ENCODE assay signal across 8 cellular contexts in genomic region chr6:111605100-111605748, GRCh38. TPM values are rescaled to one million over a fixed set of nuclear protein-coding genes. Genes with fewer than 3 reads are reported as not detected.
DNase-seq lines count a peak whose midpoint lies in the region; ATAC-seq and TF ChIP-seq lines count a peak whose summit lies in the region.

No MANE protein-coding gene starts in this region.

- in situ Hi-C loops in KBM-7 (cut with MboI; ENCODE audit: low pct_unique_long_range_greater_than_20kb, low sequenced_read_pairs) = no loop called here

- H3K27me3 Mint-ChIP-seq in activated CD8-positive, alpha-beta T cell treated with anti-CD3 and anti-CD28 coated beads, Interleukin-2, amount 10 ng/mL, durations not matched to agents 7 days and 5 days (ENCODE audit: low read depth) = no peaks in the 10 kb centered on the region

- POLR2A ChIA-PET in activated CD8-positive, alpha-beta T cell treated with anti-CD3 and anti-CD28 coated beads, Interleukin-2, amount 10 ng/mL, durations not matched to agents 7 days and 5 days (lab: Charles Lee) = interaction anchor here (0.7 to 2.4 kb wide), 12 partner anchors 9 to 346 kb away, joined by 3 to 34 read pairs (median 4); partner anchors contain the start of gene REV3L

- DNase-seq in GM10266 (ENCODE audit: extremely low spot score) (peak; percentile 33), GOT3 (lab: John Stamatoyannopoulos, UW) (peak; percentile 21), LHCN-M2 (ENCODE audit: low read depth) (peak; percentile 87), esophagus muscularis mucosa (ENCODE audit: extremely low spot score) (peak; percentile 95), testis (peak; percentile 75), KBM-7 (no peak)
- DNase-seq in activated CD8-positive, alpha-beta T cell treated with anti-CD3 and anti-CD28 coated beads, Interleukin-2, amount 10 ng/mL, durations not matched to agents 7 days and 5 days = peak; percentile 49

- H3K36me3 ChIP-seq in esophagus muscularis mucosa = no peaks in the 10 kb centered on the region
- no peaks in the 10 kb centered on the region for H3K36me3 ChIP-seq in mucosa of stomach (ENCODE audit: control insufficient read depth, insufficient read depth, low read length)
- no peaks in the 10 kb centered on the region for H3K36me3 ChIP-seq in testis (ENCODE audit: low read depth, missing control alignments)

- H3K27me3 ChIP-seq in esophagus muscularis mucosa (no peaks in the 10 kb centered on the region), mucosa of stomach (ENCODE audit: control insufficient read depth, insufficient read depth, low read length) (no peaks in the 10 kb centered on the region), testis (no peaks in the 10 kb centered on the region)

- TF ChIP-seq POLR2A in esophagus muscularis mucosa (IDR thresholded peaks at IDR 0.05; ENCODE audit: low read depth) (no peak), testis (IDR thresholded peaks at IDR 0.05) (no peak)

- TF ChIP-seq EP300 in esophagus muscularis mucosa (IDR thresholded peaks at IDR 0.05) = peak; percentile 43

- H3K4me1 ChIP-seq in esophagus muscularis mucosa (peaks cover 46 to 74% (median 62%) of the 10 kb centered on the region in 4 donors), mucosa of stomach (ENCODE audit: control insufficient read depth, insufficient read depth, low read length) (peaks cover 53% of the 10 kb centered on the region), testis (peaks cover 27% of the 10 kb centered on the region)

- H3K4me3 ChIP-seq in esophagus muscularis mucosa (peak overlapping the region; percentile 56 to 77 (median 64)), mucosa of stomach (ENCODE audit: low read length) (peak overlapping the region; percentile 84), testis (peak overlapping the region; percentile 59 to 74)

- H3K9me3 ChIP-seq in esophagus muscularis mucosa = no peaks in the 10 kb centered on the region
- H3K9me3 ChIP-seq in mucosa of stomach (ENCODE audit: control insufficient read depth, low read length) = no peaks in the 10 kb centered on the region
- no peaks in the 10 kb centered on the region for H3K9me3 ChIP-seq in testis

- TF ChIP-seq CTCF in GM10266 (IDR thresholded peaks at IDR 0.05; ENCODE audit: control insufficient read depth, insufficient read depth, low read depth, missing control alignments) (no peak), esophagus muscularis mucosa (IDR thresholded peaks at IDR 0.05) (no peak), testis (IDR thresholded peaks at IDR 0.05) (no peak)

- no peaks in the 10 kb centered on the region for H3K9me3 Mint-ChIP-seq in activated CD8-positive, alpha-beta T cell treated with anti-CD3 and anti-CD28 coated beads, Interleukin-2, amount 10 ng/mL, durations not matched to agents 7 days and 5 days (ENCODE audit: insufficient read depth)

- ATAC-seq in activated CD8-positive, alpha-beta T cell treated with anti-CD3 and anti-CD28 coated beads, Interleukin-2, amount 10 ng/mL, durations not matched to agents 7 days and 5 days = peak; percentile 56

- peak overlapping the region; percentile 97 for H3K9ac ChIP-seq in mucosa of stomach (ENCODE audit: low read length)

- WGBS in esophagus muscularis mucosa = 3% methylated on average over 18 of the region's 18 CpGs
- 0% methylated on average over 17 to 18 of the region's 18 CpGs for WGBS in testis, 2 donors

- CTCF ChIA-PET in activated CD8-positive, alpha-beta T cell treated with anti-CD3 and anti-CD28 coated beads, Interleukin-2, amount 10 ng/mL, durations not matched to agents 7 days and 5 days (lab: Charles Lee) = interaction anchor here (0.7 to 3.1 kb wide), 17 partner anchors 11 to 482 kb away, joined by 3 to 27 read pairs (median 3); partner anchors contain the start of genes FAM229B and TUBE1

- intact Hi-C loops in esophagus muscularis mucosa (cut with DNase I) (loop anchor here (2.0 kb wide), 1 partner anchor 122 kb away; the partner anchor contains the start of gene REV3L), testis (cut with DNase I; ENCODE audit: low total_unique reads) (loop anchor here (10.0 kb wide), 1 partner anchor 50 kb away; no protein-coding TSS in a partner anchor)

- peak overlapping the region; percentile 82 for H3K4me3 Mint-ChIP-seq in activated CD8-positive, alpha-beta T cell treated with anti-CD3 and anti-CD28 coated beads, Interleukin-2, amount 10 ng/mL, durations not matched to agents 7 days and 5 days

- H3K27ac Mint-ChIP-seq in activated CD8-positive, alpha-beta T cell treated with anti-CD3 and anti-CD28 coated beads, Interleukin-2, amount 10 ng/mL, durations not matched to agents 7 days and 5 days = peak overlapping the region; percentile 88

- peak overlapping the region; percentile 93 to 99 (median 96) for H3K27ac ChIP-seq in esophagus muscularis mucosa (replicated peaks in 1 of 4)
- peak overlapping the region; percentile 87 to 97 for H3K27ac ChIP-seq in testis

- H3K36me3 Mint-ChIP-seq in activated CD8-positive, alpha-beta T cell treated with anti-CD3 and anti-CD28 coated beads, Interleukin-2, amount 10 ng/mL, durations not matched to agents 7 days and 5 days (ENCODE audit: low read depth) = peaks cover 8% of the 10 kb centered on the region

- peaks cover 47% of the 10 kb centered on the region for H3K4me1 Mint-ChIP-seq in activated CD8-positive, alpha-beta T cell treated with anti-CD3 and anti-CD28 coated beads, Interleukin-2, amount 10 ng/mL, durations not matched to agents 7 days and 5 days (ENCODE audit: low read depth)

RNA-seq across cellular contexts. Expression of gene TRAF3IP2, which starts 0.5 kb away (rescaled TPM):
- total RNA-seq in LHCN-M2 (2014; rRNA removed) (18.5 and 21.8 TPM in 2 replicates), esophagus muscularis mucosa (10 to 100 TPM; 16.6 to 37.1 (median 32.4) TPM), testis (1 to 10 TPM; 8.5 to 9.4 TPM)
- 18.7 TPM for polyA plus RNA-seq in LHCN-M2 (2012)
- 10 to 100 TPM; 22.7 to 24.4 TPM for total RNA-seq in activated CD8-positive, alpha-beta T cell treated with anti-CD3 and anti-CD28 coated beads, Interleukin-2, amount 10 ng/mL, durations not matched to agents 7 days and 5 days
- 9.5 TPM for polyA plus RNA-seq in testis (ENCODE audit: insufficient read depth, low read depth, low replicate concordance)
